In the genomic region with DNA sequence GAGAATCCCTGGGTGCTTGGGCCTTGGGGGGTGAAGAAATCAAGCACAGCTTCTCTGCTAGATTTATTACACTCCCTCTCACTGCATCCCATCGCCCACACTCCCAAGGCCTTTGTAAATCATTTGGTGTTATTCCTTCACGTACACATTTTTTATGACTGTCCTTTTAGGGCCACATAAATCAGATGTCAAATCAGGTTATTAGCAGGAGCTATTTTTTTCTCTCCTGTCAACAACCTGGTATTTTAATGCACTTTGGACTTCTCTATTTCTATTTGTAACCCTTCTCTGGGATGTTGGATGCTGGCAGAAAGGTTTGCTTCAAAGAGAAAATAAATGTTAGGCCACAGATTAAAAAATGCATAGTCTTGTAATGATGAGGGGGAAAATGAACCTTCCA, we compare ENCODE assay signal across 19 cellular contexts.
DNase-seq lines count a peak whose midpoint lies in the region; ATAC-seq and FAIRE-seq lines count a peak whose summit lies in the region.
"Had no signal": no experiment of that assay in that cellular context is flagged by ENCODE, and none has a peak within 500 bp of the region (broad histone marks: within the 10 kb centered on the region; RNA-seq: fewer than 3 reads in every experiment).

No MANE protein-coding gene starts in this region.

- ATAC-seq in left colon, result peak; percentile 45

- in situ Hi-C loops in ACHN (cut with HindIII; ENCODE audit: low pct_ligation_motif_present, low pct_unique_long_range_greater_than_20kb, low sequenced_read_pairs), result no loop called here

- no peaks in the 10 kb centered on the region for H3K4me1 ChIP-seq in small intestine (ENCODE audit: control insufficient read depth in 2 of 2, insufficient read depth in 1 of 2, low read depth in 1 of 2, low read length in 1 of 2)
- H3K4me1 ChIP-seq: HAP-1 had no signal

- no peak overlapping the region for H3K27ac ChIP-seq in small intestine (ENCODE audit: low read depth in 1 of 2, low read length in 1 of 2)
- H3K27ac ChIP-seq: 22Rv1; BLaER1 treated with 17β-estradiol and CSF1 and Interleukin-3, amounts not matched to agents 10 nM and 100 nM; HL-60 had no signal

- H3K9me3 ChIP-seq in small intestine (ENCODE audit: control insufficient read depth, low read depth), result no peaks in the 10 kb centered on the region

- H3K4me3 ChIP-seq in small intestine (ENCODE audit: low read depth in 1 of 2, low read length in 2 of 2), result no peak overlapping the region
- H3K4me3 ChIP-seq: BLaER1 treated with 17β-estradiol and CSF1 and Interleukin-3, amounts not matched to agents 10 nM and 100 nM; HAP-1 had no signal

- WGBS in small intestine, 3 donors, result 7 to 40% (median 23%) methylated on average over 2 of the region's 2 CpGs

- intact Hi-C loops in left colon (cut with DNase I, micrococcal nuclease), result no loop called here

- H3K36me3 ChIP-seq in small intestine (ENCODE audit: control insufficient read depth in 2 of 2, insufficient read depth in 2 of 2, low read length in 2 of 2), result no peaks in the 10 kb centered on the region
- H3K36me3 ChIP-seq: HAP-1 had no signal

- no peaks in the 10 kb centered on the region for H3K27me3 ChIP-seq in small intestine (ENCODE audit: control insufficient read depth in 2 of 2, insufficient read depth in 2 of 2, low read length in 2 of 2)
- H3K27me3 ChIP-seq: BLaER1 treated with 17β-estradiol and CSF1 and Interleukin-3, amounts not matched to agents 10 nM and 100 nM had no signal

- DNase-seq in DMS153 (lab: John Stamatoyannopoulos, UW) (peak; percentile 35), DMS153 treated with DMSO at 0.1 percent for 48 hours (lab: John Stamatoyannopoulos, UW; ENCODE audit: unreplicated experiment) (no peak), NCI-H69 (lab: John Stamatoyannopoulos, UW) (peak; percentile 48), left colon (no peak), small intestine (peak; percentile 51), ACHN (no peak), HT-29 (ENCODE audit: low spot score) (no peak)
- no peak for DNase-seq in activated T-cell treated with anti-CD3 and anti-CD28 coated beads, Interleukin-2, amount 50 U/mL, for 48 hours
- DNase-seq: CD4-positive, CD25-positive, alpha-beta regulatory T cell; DND-41; GDM1; IMR-90; KBM-7 had no signal

- no peak for FAIRE-seq in small intestine (lab: Jason Lieb, UNC)
- FAIRE-seq: GM12892, H1 had no signal

Comparison
In these comparisons a context has a peak if more than half of its experiments do, and no peak if none do; other contexts are left out.
1. DNase-seq: peak in DMS153 (single experiment), NCI-H69 (single experiment) and small intestine (single experiment); none in DMS153 treated with DMSO at 0.1 percent for 48 hours (single experiment), left colon (0 of 2), ACHN (single experiment), HT-29 (single experiment) and activated T-cell treated with anti-CD3 and anti-CD28 coated beads, Interleukin-2, amount 50 U/mL, for 48 hours (0 of 2).